8 cellular contexts compared by ENCODE assay signal in genomic region chr14:35292051-35292769, GRCh38. TPM values are rescaled to one million over a fixed set of nuclear protein-coding genes. Genes with fewer than 3 reads are reported as not detected.
DNase-seq lines count a peak whose midpoint lies in the region; ATAC-seq and TF ChIP-seq lines count a peak whose summit lies in the region.

Gene PSMA6, plus strand, starts transcription at chr14:35292382. Its CDS starts 95 bp downstream, at chr14:35292477.

- CTCF ChIA-PET in GM10248 (lab: Yijun Ruan, JAX), result interaction anchor here (0.9 to 3.3 kb wide), 8 partner anchors 10 to 530 kb away, joined by 3 to 15 read pairs (median 4); partner anchors contain the start of gene NFKBIA

- no peaks in the 10 kb centered on the region for H3K9me3 Mint-ChIP-seq in activated naive CD8-positive, alpha-beta T cell (ENCODE audit: low read depth)

- intact Hi-C loops in testis (cut with DNase I; ENCODE audit: low total_unique reads), result no loop called here

- 0 to 1% methylated on average over 17 to 34 of the region's 40 CpGs for WGBS in testis, 2 donors

- POLR2A ChIA-PET in GM10248 (lab: Yijun Ruan, JAX), result interaction anchor here (0.5 to 2.4 kb wide), 10 partner anchors 8 to 744 kb away, joined by 3 to 27 read pairs (median 4); partner anchors contain the start of genes NFKBIA and PPP2R3C

- peaks cover 16% of the 10 kb centered on the region for H3K4me1 ChIP-seq in testis

- TF ChIP-seq CTCF in GM10248 (IDR thresholded peaks at IDR 0.05; ENCODE audit: control extremely low read depth, extremely low read depth, low read depth, missing control alignments) (no peak), omental fat pad (IDR thresholded peaks at IDR 0.05) (no peak), testis (IDR thresholded peaks at IDR 0.05) (no peak)

- peak; percentile 84 for ATAC-seq in HG02623 (IDR thresholded peaks at IDR 0.05; ENCODE audit: unreplicated experiment)
- ATAC-seq in omental fat pad (ENCODE audit: low FRiP score), result peak; percentile 96

- H3K9me3 ChIP-seq in testis, result no peaks in the 10 kb centered on the region

- peaks cover 42% of the 10 kb centered on the region for H3K4me1 Mint-ChIP-seq in activated naive CD8-positive, alpha-beta T cell (ENCODE audit: low read depth)

- peak within 1 kb of the TSS; percentile 99 for H3K4me3 Mint-ChIP-seq in activated naive CD8-positive, alpha-beta T cell

- peak within 1 kb of the TSS; percentile 87 to 91 for H3K4me3 ChIP-seq in testis

- peak within 1 kb of the TSS; percentile 99 for H3K27ac Mint-ChIP-seq in activated naive CD8-positive, alpha-beta T cell

- no peaks in the 10 kb centered on the region for H3K27me3 Mint-ChIP-seq in activated naive CD8-positive, alpha-beta T cell

- DNase-seq in GM10248 (ENCODE audit: extremely low spot score) (peak; percentile 95), NCI-H1105 (lab: John Stamatoyannopoulos, UW) (peak; percentile 100), SKM-1 treated with dmso at 0.1 percent for 144 hours (lab: John Stamatoyannopoulos, UW; ENCODE audit: unreplicated experiment) (peak; percentile 82), glomerular endothelial cell (ENCODE audit: extremely low read depth, low read depth, low spot score) (peak; percentile 89), omental fat pad (ENCODE audit: low spot score) (peak; percentile 95), testis (peak; percentile 99)

- H3K27me3 ChIP-seq in testis, result no peaks in the 10 kb centered on the region

- peaks cover 6% of the 10 kb centered on the region for H3K36me3 Mint-ChIP-seq in activated naive CD8-positive, alpha-beta T cell

- H3K36me3 ChIP-seq in testis (ENCODE audit: low read depth, missing control alignments), result no peaks in the 10 kb centered on the region

- TF ChIP-seq POLR2A in testis (IDR thresholded peaks at IDR 0.05), result no peak

- peak within 1 kb of the TSS; percentile 75 to 78 for H3K27ac ChIP-seq in testis

RNA-seq across cellular contexts. Expression of gene PSMA6, which starts in this region (rescaled TPM):
- total RNA-seq in glomerular endothelial cell (209 and 249 TPM in 2 replicates), omental fat pad (100 to 1,000 TPM; 158 to 180 (median 170) TPM), testis (100 to 1,000 TPM; 147 to 257 TPM)
- 461 TPM for polyA plus RNA-seq in testis (ENCODE audit: insufficient read depth, low read depth, low replicate concordance)

Comparison
In these comparisons a context has a peak if more than half of its experiments do, and no peak if none do; other contexts are left out.
1. Peak in every context shown above with its lines: DNase-seq, ATAC-seq, H3K4me3 ChIP-seq and H3K27ac ChIP-seq.